ENCODE assay signal across 7 cellular contexts in genomic region chr1:103616994-103617477, GRCh38. TPM values are rescaled to one million over a fixed set of nuclear protein-coding genes. Genes with fewer than 3 reads are reported as not detected.
"Had no signal": no experiment of that assay in that cellular context is flagged by ENCODE, and none has a peak within 500 bp of the region (broad histone marks: within the 10 kb centered on the region; RNA-seq: fewer than 3 reads in every experiment).

Gene AMY2A, plus strand, starts transcription at chr1:103617427. Its CDS starts 14 bp downstream, at chr1:103617441.

RNA-seq across cellular contexts. Expression of gene AMY2A, which starts in this region (rescaled TPM):
- total RNA-seq: GM23248, GM23338, H1, H4, H7, H9, HFFc6 had no signal
- polyA plus RNA-seq: GM23248, GM23338, H1 had no signal
